ENCODE assay signal across 1 cellular context in the genomic region with DNA sequence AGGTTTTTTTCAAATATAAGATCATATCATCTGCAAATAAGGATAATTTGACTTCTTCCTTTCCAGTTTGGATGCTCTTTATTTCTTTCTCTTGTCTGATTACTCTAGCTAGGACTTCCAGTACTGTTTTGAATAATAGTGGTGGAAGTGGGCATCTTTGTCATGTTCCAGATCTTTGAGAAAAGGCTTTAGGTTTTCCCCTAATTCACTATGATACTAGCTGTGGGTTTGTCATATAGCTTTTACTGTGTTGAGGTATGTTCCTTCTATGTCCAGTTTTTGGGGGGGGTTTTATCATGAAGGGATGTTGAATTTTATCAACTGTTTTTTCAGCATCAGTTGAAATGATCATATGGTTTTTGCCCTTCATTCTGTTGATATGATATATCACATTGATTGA. TPM values are rescaled to one million over a fixed set of nuclear protein-coding genes. Genes with fewer than 3 reads are reported as not detected.
"Had no signal": no experiment of that assay in that cellular context is flagged by ENCODE, and none has a peak within 500 bp of the region (broad histone marks: within the 10 kb centered on the region; RNA-seq: fewer than 3 reads in every experiment).

No MANE protein-coding gene starts in this region.

RNA-seq across cellular contexts. Expression of a gene that starts 10.4 kb away (rescaled TPM):
- total RNA-seq: GM23248 had no signal
